In the genomic region with DNA sequence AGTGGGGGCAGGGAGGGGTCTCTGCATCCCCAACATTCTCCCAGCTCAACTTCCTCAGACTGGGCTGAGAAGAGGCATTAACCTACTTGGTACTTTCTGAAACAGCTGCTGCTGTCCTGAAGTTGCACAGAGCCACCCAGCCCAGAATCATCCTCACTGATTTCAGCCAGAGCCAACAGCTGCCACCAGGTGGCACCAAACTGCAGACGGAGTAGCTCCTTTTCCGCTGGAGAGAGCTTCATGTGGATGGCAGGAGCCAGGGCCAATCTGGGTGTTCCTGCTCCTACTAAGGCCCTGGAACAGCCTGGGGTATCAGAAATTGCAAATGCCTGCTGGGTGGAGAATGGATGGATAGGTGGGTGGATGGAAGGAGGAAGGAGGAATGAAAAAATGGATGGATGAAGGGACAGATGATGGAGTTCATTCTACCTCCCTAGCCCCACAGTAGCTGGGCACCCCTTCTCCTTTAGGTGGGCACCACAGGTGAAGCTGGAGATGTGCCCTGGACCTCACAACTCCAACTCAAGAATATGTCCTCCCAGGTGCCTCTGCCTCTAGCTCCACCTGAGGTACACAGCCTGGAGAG, we compare ENCODE assay signal across 9 cellular contexts. TPM values are rescaled to one million over a fixed set of nuclear protein-coding genes. Genes with fewer than 3 reads are reported as not detected.
DNase-seq lines count a peak whose midpoint lies in the region; ATAC-seq, FAIRE-seq and TF ChIP-seq lines count a peak whose summit lies in the region.
"Had no signal": no experiment of that assay in that cellular context is flagged by ENCODE, and none has a peak within 500 bp of the region (broad histone marks: within the 10 kb centered on the region; RNA-seq: fewer than 3 reads in every experiment).

No MANE protein-coding gene starts in this region.

- no peaks in the 10 kb centered on the region for H3K36me3 Mint-ChIP-seq in Caco-2 (ENCODE audit: insufficient read depth, unreplicated experiment)

- H3K27me3 ChIP-seq in Caco-2 (replicated peaks; ENCODE audit: control insufficient read depth, insufficient read depth, low read length) (no peaks in the 10 kb centered on the region; the same call in 1 of the 2 replicates), liver (ENCODE audit: control insufficient read depth in 4 of 4, insufficient read depth in 4 of 4, low read length in 3 of 4) (peaks cover 0 to 2% (median under 1%) of the 10 kb centered on the region in 4 donors)

- peak; percentile 84 to 91 for DNase-seq in Caco-2
- peak; percentile 87 for DNase-seq in H54 (ENCODE audit: insufficient read length, low spot score)
- DNase-seq in NCI-H2171 treated with DMSO at 0.1 percent for 48 hours (lab: John Stamatoyannopoulos, UW): peak; percentile 46
- peak; percentile 48 to 63 for DNase-seq in activated CD4-positive, alpha-beta T cell treated with anti-CD3 and anti-CD28 coated beads for 24 hours (ENCODE audit: low read depth in 2 of 2)
- peak; percentile 69 for DNase-seq in cerebellum (ENCODE audit: low spot score)
- peak; percentile 28 to 60 (median 36) for DNase-seq in stimulated activated CD4-positive, alpha-beta T cell treated with anti-CD3 and anti-CD28 coated beads, TNF-alpha, amount 100 ng/mL, for 1 hour (ENCODE audit: low read depth in 3 of 3, low spot score in 1 of 3)

- WGBS in liver: 0% methylated on average over 2 of the region's 2 CpGs

- BruUV-seq in Caco-2 (replicated peaks; lab: Mats Ljungman, UMichigan): no TSS peak

- no peak for ATAC-seq in GM21737 (IDR thresholded peaks at IDR 0.05; ENCODE audit: unreplicated experiment)

- peak; percentile 95 to 98 for TF ChIP-seq CTCF in Caco-2 (IDR thresholded peaks at IDR 0.05; ENCODE audit: insufficient read depth in 1 of 2, low read depth in 1 of 2, low read length in 1 of 2, severe bottlenecking in 1 of 2, unreplicated experiment in 1 of 2)
- peak; percentile 92 for TF ChIP-seq CTCF in liver (IDR thresholded peaks at IDR 0.05; ENCODE audit: low read depth, low read length, missing input control)

- no peak overlapping the region for H3K9ac ChIP-seq in liver (ENCODE audit: low read depth in 1 of 2, low read length in 2 of 2)

- H3K9me3 ChIP-seq in Caco-2 (no peaks in the 10 kb centered on the region), liver (ENCODE audit: control insufficient read depth in 4 of 4, low read length in 3 of 4) (no peaks in the 10 kb centered on the region)

- H3K27ac Mint-ChIP-seq in Caco-2 (ENCODE audit: unreplicated experiment): no peak overlapping the region

- POLR2A ChIA-PET in Caco-2 (lab: Charles Lee): no interaction called here

- no peaks in the 10 kb centered on the region for H3K9me3 Mint-ChIP-seq in Caco-2 (ENCODE audit: unreplicated experiment)

- no peak overlapping the region for H3K27ac ChIP-seq in liver (ENCODE audit: low read depth in 1 of 2, low read length in 2 of 2)

- H3K36me3 ChIP-seq in Caco-2 (ENCODE audit: control insufficient read depth, insufficient read depth, low read length) (no peaks in the 10 kb centered on the region), liver (ENCODE audit: control insufficient read depth in 4 of 4, insufficient read depth in 3 of 4, low read depth in 1 of 4, low read length in 3 of 4) (no peaks in the 10 kb centered on the region)

- H3K4me3 ChIP-seq in Caco-2 (ENCODE audit: low read depth, low read length) (no peak overlapping the region), liver (ENCODE audit: low read depth in 1 of 3, low read length in 3 of 3) (no peak overlapping the region)

- TF ChIP-seq RAD21 in liver (IDR thresholded peaks at IDR 0.05): peak; percentile 83 to 95

- H3K4me3 Mint-ChIP-seq in Caco-2 (ENCODE audit: unreplicated experiment): no peak overlapping the region

- H3K27me3 Mint-ChIP-seq in Caco-2 (ENCODE audit: insufficient read depth, unreplicated experiment): peaks cover 14% of the 10 kb centered on the region

- CTCF ChIA-PET in Caco-2 (lab: Charles Lee): interaction anchor here (0.6 to 4.9 kb wide), 23 partner anchors 9 to 751 kb away, joined by 3 to 133 read pairs (median 5); partner anchors contain the start of genes DRGX and ERCC6

- TF ChIP-seq POLR2A in H54 (IDR thresholded peaks at IDR 0.05; ENCODE audit: low read depth, low read length): no peak

- no peak for FAIRE-seq in H54 (lab: Jason Lieb, UNC)
- FAIRE-seq: TTC549 had no signal

- H3K4me1 ChIP-seq in Caco-2: peaks cover 3% of the 10 kb centered on the region; the same call in 1 of the 2 replicates
- H3K4me1 ChIP-seq in liver (ENCODE audit: control insufficient read depth in 4 of 4, insufficient read depth in 4 of 4, low read length in 3 of 4): no peaks in the 10 kb centered on the region

- intact Hi-C loops in Caco-2 (cut with micrococcal nuclease; ENCODE audit: unreplicated experiment): loop anchor here (1.0 kb wide), 4 partner anchors 12 to 426 kb away; no protein-coding TSS in a partner anchor

- H3K4me1 Mint-ChIP-seq in Caco-2 (ENCODE audit: low read depth, unreplicated experiment): peaks cover 6% of the 10 kb centered on the region

TF ChIP-seq in liver, 16 proteins besides CTCF, POLR2A, EP300 and RAD21:
- TF ChIP-seq EGR1 (IDR thresholded peaks at IDR 0.05; ENCODE audit: low read depth in 2 of 2) (no peak), REST (IDR thresholded peaks at IDR 0.05) (no peak), YY1 (IDR thresholded peaks at IDR 0.05) (no peak), NR2F2 (IDR thresholded peaks at IDR 0.05) (no peak), SP1 (IDR thresholded peaks at IDR 0.05) (no peak), ZBTB33 (IDR thresholded peaks at IDR 0.05) (no peak), RXRA (IDR thresholded peaks at IDR 0.05) (no peak), HNF4G (IDR thresholded peaks at IDR 0.05) (no peak), JUND (IDR thresholded peaks at IDR 0.05) (no peak), TAF1 (conservative IDR thresholded peaks at IDR 0.05) (no peak)
- TF ChIP-seq, protein P1, sequence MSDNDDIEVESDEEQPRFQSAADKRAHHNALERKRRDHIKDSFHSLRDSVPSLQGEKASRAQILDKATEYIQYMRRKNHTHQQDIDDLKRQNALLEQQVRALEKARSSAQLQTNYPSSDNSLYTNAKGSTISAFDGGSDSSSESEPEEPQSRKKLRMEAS (IDR thresholded peaks at IDR 0.05): no peak

RNA-seq across cellular contexts. Expression of gene DRGX, which starts 11.8 kb away (rescaled TPM):
- total RNA-seq in Caco-2 (2022) (not detected in 2 replicates), cerebellum (not detected), liver (not detected)
- polyA plus RNA-seq in liver: not detected

Comparison
In these comparisons a context has a peak if more than half of its experiments do, and no peak if none do; other contexts are left out.
1. DNase-seq: peak in every context shown above with its lines; median percentile 88 in Caco-2; 87 in H54; 69 in cerebellum; 56 in activated CD4-positive, alpha-beta T cell treated with anti-CD3 and anti-CD28 coated beads for 24 hours; 46 in NCI-H2171 treated with DMSO at 0.1 percent for 48 hours; 36 in stimulated activated CD4-positive, alpha-beta T cell treated with anti-CD3 and anti-CD28 coated beads, TNF-alpha, amount 100 ng/mL, for 1 hour.